20 cellular contexts compared by ENCODE assay signal in the genomic region with DNA sequence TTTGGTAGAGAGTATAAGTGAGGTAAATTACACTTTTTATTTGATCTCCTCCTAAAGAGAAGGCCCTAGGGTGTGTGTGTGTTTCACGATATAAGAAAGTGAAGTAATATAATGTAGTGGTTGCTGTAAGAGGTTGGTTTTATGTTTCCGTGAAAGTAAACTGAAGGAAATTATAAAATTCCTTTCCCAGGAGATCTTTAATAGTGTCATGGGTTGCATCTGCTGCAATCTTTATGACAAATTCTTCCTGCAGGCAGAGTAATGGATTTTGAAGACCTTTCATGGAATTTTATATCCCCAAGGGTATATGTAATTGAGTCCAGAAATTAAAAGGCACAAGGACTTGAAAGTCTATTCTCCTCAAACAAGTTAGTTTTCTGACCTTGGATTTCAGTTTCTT.
DNase-seq lines count a peak whose midpoint lies in the region; ATAC-seq and TF ChIP-seq lines count a peak whose summit lies in the region.
"Had no signal": no experiment of that assay in that cellular context is flagged by ENCODE, and none has a peak within 500 bp of the region (broad histone marks: within the 10 kb centered on the region; RNA-seq: fewer than 3 reads in every experiment).

No MANE protein-coding gene starts in this region.

- CTCF ChIA-PET in HEK293 (lab: Yijun Ruan, JAX): no interaction called here

- H3K4me3 ChIP-seq in HEK293 (ENCODE audit: low read depth, low read length): no peak overlapping the region
- H3K4me3 ChIP-seq in skeletal muscle cell (ENCODE audit: low read depth, low read length): no peak overlapping the region
- H3K4me3 ChIP-seq: BLaER1 had no signal

- POLR2A ChIA-PET in HEK293 (lab: Yijun Ruan, JAX): no interaction called here

- no peaks in the 10 kb centered on the region for H3K36me3 ChIP-seq in HEK293 (ENCODE audit: control insufficient read depth in 2 of 2, insufficient read depth in 1 of 2, low read length in 2 of 2)
- H3K36me3 ChIP-seq: BLaER1 had no signal

- H3K9me3 ChIP-seq in HEK293 (ENCODE audit: control insufficient read depth, insufficient read depth, low read depth, low read length): no peaks in the 10 kb centered on the region
- H3K9me3 ChIP-seq: Caco-2 had no signal

- ATAC-seq in GM19452 (IDR thresholded peaks at IDR 0.05; ENCODE audit: unreplicated experiment) (no peak), HG03175 (IDR thresholded peaks at IDR 0.05; ENCODE audit: unreplicated experiment) (no peak)
- ATAC-seq: Right ventricle myocardium inferior had no signal

- TF ChIP-seq CTCF in AG09319 (IDR thresholded peaks at IDR 0.05; ENCODE audit: low read depth, low read length) (no peak), HEK293 (tag by site-specific recombination; IDR thresholded peaks at IDR 0.05) (no peak)

- no peaks in the 10 kb centered on the region for H3K4me1 ChIP-seq in HEK293 (ENCODE audit: control insufficient read depth, insufficient read depth, low read length)
- H3K4me1 ChIP-seq: BLaER1, Caco-2 had no signal

- DNase-seq in AG09319 (ENCODE audit: extremely low read depth, low read depth) (peak; percentile 11), epidermal melanocyte (ENCODE audit: insufficient read length, low spot score) (peak; percentile 33), skeletal muscle cell (ENCODE audit: low read depth) (peak; percentile 16), NK-92 (lab: John Stamatoyannopoulos, UW; ENCODE audit: unreplicated experiment) (no peak)
- DNase-seq: Caco-2; CD4-positive, alpha-beta T cell; DMS 273 treated with DMSO at 0.1 percent for 48 hours; DMS79 treated with DMSO at 0.1 percent for 48 hours; GOT3; HCEC 1CT; MV-4-11; NCI-H1105 treated with DMSO at 0.1 percent for 48 hours; NCI-H2029 treated with DMSO at 0.1 percent for 48 hours; NCI-H446; NCI-H526 treated with DMSO at 0.1 percent for 48 hours had no signal

- no peak overlapping the region for H3K27ac ChIP-seq in HEK293 (ENCODE audit: extremely low read depth, low read depth, low read length)
- H3K27ac ChIP-seq: BLaER1 had no signal

TF ChIP-seq in HEK293, 187 proteins besides CTCF, POLR2A, EP300 and RAD21:
- TF ChIP-seq, protein P1, sequence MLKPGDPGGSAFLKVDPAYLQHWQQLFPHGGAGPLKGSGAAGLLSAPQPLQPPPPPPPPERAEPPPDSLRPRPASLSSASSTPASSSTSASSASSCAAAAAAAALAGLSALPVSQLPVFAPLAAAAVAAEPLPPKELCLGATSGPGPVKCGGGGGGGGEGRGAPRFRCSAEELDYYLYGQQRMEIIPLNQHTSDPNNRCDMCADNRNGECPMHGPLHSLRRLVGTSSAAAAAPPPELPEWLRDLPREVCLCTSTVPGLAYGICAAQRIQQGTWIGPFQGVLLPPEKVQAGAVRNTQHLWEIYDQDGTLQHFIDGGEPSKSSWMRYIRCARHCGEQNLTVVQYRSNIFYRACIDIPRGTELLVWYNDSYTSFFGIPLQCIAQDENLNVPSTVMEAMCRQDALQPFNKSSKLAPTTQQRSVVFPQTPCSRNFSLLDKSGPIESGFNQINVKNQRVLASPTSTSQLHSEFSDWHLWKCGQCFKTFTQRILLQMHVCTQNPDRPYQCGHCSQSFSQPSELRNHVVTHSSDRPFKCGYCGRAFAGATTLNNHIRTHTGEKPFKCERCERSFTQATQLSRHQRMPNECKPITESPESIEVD (tag by site-specific recombination; IDR thresholded peaks at IDR 0.05): peak; percentile 16; the same call in 1 of the 2 replicates
- TF ChIP-seq ZNF830 (tag by site-specific recombination; IDR thresholded peaks at IDR 0.05; ENCODE audit: low read depth): no peak
- TF ChIP-seq, protein P2, sequence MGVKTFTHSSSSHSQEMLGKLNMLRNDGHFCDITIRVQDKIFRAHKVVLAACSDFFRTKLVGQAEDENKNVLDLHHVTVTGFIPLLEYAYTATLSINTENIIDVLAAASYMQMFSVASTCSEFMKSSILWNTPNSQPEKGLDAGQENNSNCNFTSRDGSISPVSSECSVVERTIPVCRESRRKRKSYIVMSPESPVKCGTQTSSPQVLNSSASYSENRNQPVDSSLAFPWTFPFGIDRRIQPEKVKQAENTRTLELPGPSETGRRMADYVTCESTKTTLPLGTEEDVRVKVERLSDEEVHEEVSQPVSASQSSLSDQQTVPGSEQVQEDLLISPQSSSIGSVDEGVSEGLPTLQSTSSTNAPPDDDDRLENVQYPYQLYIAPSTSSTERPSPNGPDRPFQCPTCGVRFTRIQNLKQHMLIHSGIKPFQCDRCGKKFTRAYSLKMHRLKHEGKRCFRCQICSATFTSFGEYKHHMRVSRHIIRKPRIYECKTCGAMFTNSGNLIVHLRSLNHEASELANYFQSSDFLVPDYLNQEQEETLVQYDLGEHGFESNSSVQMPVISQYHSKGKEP (tag by site-specific recombination; IDR thresholded peaks at IDR 0.05): peak; percentile 69; the same call in 1 of the 2 replicates
- no peak for TF ChIP-seq ZNF433 (tag by site-specific recombination; IDR thresholded peaks at IDR 0.05; ENCODE audit: low read depth)
- TF ChIP-seq ZNF473 (tag by site-specific recombination; IDR thresholded peaks at IDR 0.05): no peak
TF ChIP-seq in HEK293: peak in this region for 2.
